Comparison of ENCODE assay signal across 11 cellular contexts in genomic region chr17:32288600-32288999, GRCh38. TPM values are rescaled to one million over a fixed set of nuclear protein-coding genes. Genes with fewer than 3 reads are reported as not detected.
DNase-seq lines count a peak whose midpoint lies in the region; FAIRE-seq and TF ChIP-seq lines count a peak whose summit lies in the region.
"Had no signal": no experiment of that assay in that cellular context is flagged by ENCODE, and none has a peak within 500 bp of the region (broad histone marks: within the 10 kb centered on the region; RNA-seq: fewer than 3 reads in every experiment).

No MANE protein-coding gene starts in this region.

- H3K27me3 ChIP-seq in H1 (replicated peaks in 1 of 4; ENCODE audit: control insufficient read depth in 3 of 4, extremely low read depth in 1 of 4, insufficient read depth in 3 of 4, low read length in 3 of 4) (no peaks in the 10 kb centered on the region; a peak in 1 of 7 replicates), neuronal stem cell (ENCODE audit: control insufficient read depth in 3 of 3, insufficient read depth in 3 of 3, low read depth in 1 of 3, low read length in 3 of 3) (no peaks in the 10 kb centered on the region)

- H3K9ac ChIP-seq in H1 (replicated peaks in 1 of 4; ENCODE audit: extremely low read depth in 1 of 4, low read depth in 3 of 4, low read length in 3 of 4) = no peak overlapping the region
- no peak overlapping the region for H3K9ac ChIP-seq in neuronal stem cell (ENCODE audit: low read depth, low read length, poor library complexity)
- H3K9ac ChIP-seq: GM23248 had no signal

- no peaks in the 10 kb centered on the region for H4K20me1 ChIP-seq in H1 (replicated peaks in 1 of 2; ENCODE audit: control insufficient read depth in 1 of 2, insufficient read depth in 2 of 2, low read length in 2 of 2)

- H2BK15ac ChIP-seq in H1 (ENCODE audit: low read length) (peak overlapping the region; percentile 83; the same call in 1 of the 2 replicates), neuronal stem cell (ENCODE audit: low read length) (no peak overlapping the region)

- TF ChIP-seq CTCF in H1 (IDR thresholded peaks at IDR 0.05; ENCODE audit: control extremely low read depth in 1 of 3, insufficient read depth in 1 of 3, low read depth in 1 of 3, low read length in 3 of 3) = no peak

- H4K91ac ChIP-seq in H1 (replicated peaks; ENCODE audit: insufficient read length, low read length) = peak overlapping the region; percentile 91
- no peak overlapping the region for H4K91ac ChIP-seq in neuronal stem cell (ENCODE audit: low read depth, low read length, poor library complexity)

- 0 out of 4 replicates have a peak, but pooled peaks of 1 of the 2 experiments have one; percentile 1 for TF ChIP-seq RAD21 in H1 (IDR thresholded peaks at IDR 0.05 in 1 of 2, conservative IDR thresholded peaks at IDR 0.05 in 1 of 2; ENCODE audit: low read depth in 2 of 2, low read length in 2 of 2)

- CTCF ChIA-PET in H1 (lab: Charles Lee; ENCODE audit: partially characterized antibody) = interaction anchor here (1.4 to 3.9 kb wide), 7 partner anchors 11 to 35 kb away, joined by 3 to 32 read pairs (median 10); no protein-coding TSS in a partner anchor

- H3K23me2 ChIP-seq in H1 (ENCODE audit: low read depth, low read length) = no peaks in the 10 kb centered on the region

- H3K79me1 ChIP-seq in H1 (ENCODE audit: low read depth, low read length) = no peaks in the 10 kb centered on the region
- no peaks in the 10 kb centered on the region for H3K79me1 ChIP-seq in neuronal stem cell (ENCODE audit: low read depth, low read length)

- no peaks in the 10 kb centered on the region for H3K79me2 ChIP-seq in H1 (ENCODE audit: control insufficient read depth in 1 of 2, insufficient read depth in 2 of 2, low read length in 2 of 2)

- WGBS in H1 (ENCODE audit: extremely low coverage in 1 of 2, insufficient coverage in 1 of 2, insufficient read length in 1 of 2, insufficient replicate concordance in 2 of 2, low coverage in 1 of 2, low lambda C conversion rate in 2 of 2, missing lambda C conversion rate in 1 of 2), 2 experiments = 83% methylated on average over 9 of the region's 11 CpGs; no CpG with 5 or more reads in 1 of the 2 experiments
- WGBS in neuronal stem cell (ENCODE audit: extremely low coverage in 2 of 2, insufficient read length in 2 of 2, insufficient replicate concordance in 1 of 2), 2 donors = no CpG with 5 or more reads among the region's 11 CpGs

- no peaks in the 10 kb centered on the region for H3K9me3 ChIP-seq in H1 (ENCODE audit: insufficient read depth in 2 of 2, low read depth in 1 of 2, low read length in 1 of 2)
- no peaks in the 10 kb centered on the region for H3K9me3 ChIP-seq in neuronal stem cell (replicated peaks in 1 of 2; ENCODE audit: control insufficient read depth in 2 of 2, insufficient read depth in 1 of 2, low read depth in 1 of 2, low read length in 2 of 2)

- H3K4me2 ChIP-seq in H1 (ENCODE audit: insufficient read depth in 1 of 2, low read depth in 2 of 2, low read length in 2 of 2) = peak overlapping the region; percentile 23 to 30; a peak in 2 of 4 replicates
- H3K4me2 ChIP-seq in neuronal stem cell (ENCODE audit: insufficient read depth, low read length, poor library complexity, severe bottlenecking) = no peak overlapping the region
- H3K4me2 ChIP-seq: PC-9 had no signal

- H3K23ac ChIP-seq in H1 (ENCODE audit: insufficient read length) (no peak overlapping the region), neuronal stem cell (ENCODE audit: low read depth, low read length, poor library complexity) (no peak overlapping the region)

- no peak for TF ChIP-seq POLR2A in H1 (IDR thresholded peaks at IDR 0.05; ENCODE audit: control extremely low read depth in 1 of 2, low read depth in 2 of 2, low read length in 2 of 2)

- H4K5ac ChIP-seq in H1 (ENCODE audit: insufficient read length, low read depth, low read length) = peak overlapping the region; percentile 88

- H2BK20ac ChIP-seq in H1 (ENCODE audit: low read length) = peak overlapping the region; percentile 98

- DNase-seq in GDM1 (lab: John Stamatoyannopoulos, UW) (peak; percentile 87), KG1 (lab: John Stamatoyannopoulos, UW) (peak; percentile 46), H1 (ENCODE audit: low read depth in 1 of 2, low spot score in 2 of 2) (no peak), neuronal stem cell (ENCODE audit: low spot score) (no peak), NAMALWA (ENCODE audit: low spot score) (no peak), NCI-H1694 (lab: John Stamatoyannopoulos, UW) (no peak), D341Med (ENCODE audit: low spot score) (no peak)
- DNase-seq: DMS153, GM23248, IMR-90, PC-9 had no signal

- H3K36me3 ChIP-seq in H1 (ENCODE audit: control insufficient read depth in 2 of 4, insufficient read depth in 4 of 4, low read length in 3 of 4) (no peaks in the 10 kb centered on the region), neuronal stem cell (replicated peaks in 1 of 2; ENCODE audit: control insufficient read depth in 2 of 2, insufficient read depth in 2 of 2, low read length in 2 of 2) (no peaks in the 10 kb centered on the region)

- no peak overlapping the region for H3K14ac ChIP-seq in H1 (ENCODE audit: insufficient read length)
- H3K14ac ChIP-seq in neuronal stem cell (ENCODE audit: low read length) = no peak overlapping the region

- H2AK5ac ChIP-seq in H1 (ENCODE audit: low read depth, low read length) (peak overlapping the region; percentile 87), neuronal stem cell (ENCODE audit: low read depth, low read length) (no peak overlapping the region)

- FAIRE-seq in H1 (lab: Jason Lieb, UNC) = no peak

- H3K18ac ChIP-seq in H1 (ENCODE audit: extremely low read depth, low read length) (peak overlapping the region; percentile 88), neuronal stem cell (ENCODE audit: low read length) (peak overlapping the region; percentile 30)

- TF ChIP-seq EP300 in H1 (IDR thresholded peaks at IDR 0.05; ENCODE audit: borderline replicate concordance in 1 of 2, low read depth in 2 of 2, low read length in 2 of 2) = no peak

- H3K27ac ChIP-seq in H1 (ENCODE audit: low read depth, low read length) (peak overlapping the region; percentile 17; the same call in 1 of the 2 replicates), neuronal stem cell (replicated peaks; ENCODE audit: low read length) (no peak overlapping the region)
- H3K27ac ChIP-seq: GM23248, PC-9 had no signal

- H3K4me1 ChIP-seq in H1 (replicated peaks in 1 of 4; ENCODE audit: control insufficient read depth in 3 of 4, insufficient read depth in 4 of 4, low read length in 3 of 4) (peaks cover 13 to 28% (median 20%) of the 10 kb centered on the region in 4 experiments), neuronal stem cell (ENCODE audit: control insufficient read depth in 2 of 2, insufficient read depth in 1 of 2, low read depth in 1 of 2, low read length in 2 of 2) (peaks cover 11 to 13% of the 10 kb centered on the region in 2 donors)

- H2AFZ ChIP-seq in H1 (ENCODE audit: low read length) = no peak overlapping the region
- no peak overlapping the region for H2AFZ ChIP-seq in neuronal stem cell (ENCODE audit: low read length)
- H2AFZ ChIP-seq: GM23248, PC-9 had no signal

- H3K4ac ChIP-seq in H1 (replicated peaks; ENCODE audit: insufficient read length, low read depth, low read length) = peak overlapping the region; percentile 97
- no peak overlapping the region for H3K4ac ChIP-seq in neuronal stem cell (ENCODE audit: low read length)

- no peak overlapping the region for H3K56ac ChIP-seq in H1 (replicated peaks; ENCODE audit: insufficient read length, low read depth, low read length)

- H4K8ac ChIP-seq in H1 (ENCODE audit: extremely low read depth, insufficient read depth, low read length) (peak overlapping the region; percentile 35; the same call in 1 of the 2 replicates), neuronal stem cell (ENCODE audit: low read depth, low read length) (no peak overlapping the region)

- POLR2A ChIA-PET in H1 (lab: Charles Lee; ENCODE audit: partially characterized antibody) = interaction anchor here (1.1 to 2.3 kb wide), 2 partner anchors 8 to 30 kb away, joined by 3 to 14 read pairs; no protein-coding TSS in a partner anchor

- peak overlapping the region; percentile 95 for H2BK5ac ChIP-seq in H1 (ENCODE audit: low read depth, low read length)
- H2BK5ac ChIP-seq in neuronal stem cell (ENCODE audit: low read length) = no peak overlapping the region

- H2BK120ac ChIP-seq in H1 (replicated peaks; ENCODE audit: low read depth, low read length) (peak overlapping the region; percentile 93), neuronal stem cell (ENCODE audit: low read depth, low read length) (no peak overlapping the region)

- H2BK12ac ChIP-seq in H1 (ENCODE audit: low read depth, low read length) (peak overlapping the region; percentile 97), neuronal stem cell (ENCODE audit: low read length) (no peak overlapping the region)

- H3K4me3 ChIP-seq in H1 (ENCODE audit: extremely low read depth in 1 of 4, insufficient read depth in 2 of 4, low read depth in 3 of 4, low read length in 4 of 4) (no peak overlapping the region), neuronal stem cell (ENCODE audit: low read length in 2 of 2) (no peak overlapping the region)
- H3K4me3 ChIP-seq: GM23248, PC-9 had no signal

TF ChIP-seq in H1, 55 proteins besides CTCF, POLR2A, EP300 and RAD21 (continues in another document):
- TF ChIP-seq BACH1 (IDR thresholded peaks at IDR 0.05; ENCODE audit: low read length) (no peak), MAFK (IDR thresholded peaks at IDR 0.05; ENCODE audit: low read depth, low read length) (no peak)

RNA-seq across cellular contexts. Expression of gene RHBDL3, which starts 23.0 kb away (rescaled TPM):
- total RNA-seq in H1 (2021; fragmentation: NEBNext Ultra II Directional; extraction: Animal tissue kit (Norgen Biotek cat#: 25700)) = 11.8 and 12.2 TPM in 2 replicates
- polyA plus RNA-seq in H1 (2011; rRNA removed) = 9.6 and 15.9 TPM in 2 replicates
- polyA plus RNA-seq in H1 (2011; cell fraction: cytosol; rRNA removed) = 12.9 TPM
- polyA plus RNA-seq in H1 (2011; cell fraction: nucleus; rRNA removed) = 19.8 TPM
- polyA plus RNA-seq in H1 (2012, experiment 1 of 2) = 10.2 to 14.8 TPM (median 13.4 TPM) in 4 replicates
- polyA plus RNA-seq in H1 (2012, experiment 2 of 2) = 8.6 TPM
- 2.7 TPM for polyA plus RNA-seq in H1 (2013, experiment 1 of 2)
- polyA plus RNA-seq in H1 (2013, experiment 2 of 2) = 2.7 TPM
- polyA minus RNA-seq in H1 (2011; rRNA and poly(A)+ RNA removed) = 15.4 and 19.0 TPM in 2 replicates
- polyA minus RNA-seq in H1 (2011; cell fraction: cytosol; rRNA and poly(A)+ RNA removed) = 8.8 TPM
- 12.4 TPM for polyA minus RNA-seq in H1 (2011; cell fraction: nucleus; rRNA and poly(A)+ RNA removed)
- polyA plus RNA-seq in neuronal stem cell (2013, experiment 1 of 2) = 0.82 TPM
- polyA plus RNA-seq in neuronal stem cell (2013, experiment 2 of 2) = 0.83 TPM
- total RNA-seq: PC-9 had no signal

RNA-seq across cellular contexts. Expression of gene C17orf75, which starts 53.4 kb away (rescaled TPM):
- 35.4 and 42.6 TPM in 2 replicates for total RNA-seq in H1 (2021; fragmentation: NEBNext Ultra II Directional; extraction: Animal tissue kit (Norgen Biotek cat#: 25700))
- 12.0 and 15.8 TPM in 2 replicates for polyA plus RNA-seq in H1 (2011; rRNA removed)
- polyA plus RNA-seq in H1 (2011; cell fraction: cytosol; rRNA removed) = 28.3 TPM
- 17.9 TPM for polyA plus RNA-seq in H1 (2011; cell fraction: nucleus; rRNA removed)
- polyA plus RNA-seq in H1 (2012, experiment 1 of 2) = 27.6 to 38.1 TPM (median 37.1 TPM) in 4 replicates
- polyA plus RNA-seq in H1 (2012, experiment 2 of 2) = 5.0 TPM
- polyA plus RNA-seq in H1 (2013, experiment 1 of 2) = 29.9 TPM
- 28.1 TPM for polyA plus RNA-seq in H1 (2013, experiment 2 of 2)
- polyA minus RNA-seq in H1 (2011; rRNA and poly(A)+ RNA removed) = 19.6 and 23.2 TPM in 2 replicates
- 16.4 TPM for polyA minus RNA-seq in H1 (2011; cell fraction: cytosol; rRNA and poly(A)+ RNA removed)
- 21.9 TPM for polyA minus RNA-seq in H1 (2011; cell fraction: nucleus; rRNA and poly(A)+ RNA removed)
- polyA plus RNA-seq in neuronal stem cell (2013, experiment 1 of 2) = 47.7 TPM
- polyA plus RNA-seq in neuronal stem cell (2013, experiment 2 of 2) = 47.1 TPM

Comparison
In these comparisons a context has a peak if more than half of its experiments do, and no peak if none do; other contexts are left out.
1. DNase-seq: peak in GDM1 (single experiment) and KG1 (single experiment); none in H1 (0 of 2), neuronal stem cell (single experiment), NAMALWA (single experiment), NCI-H1694 (single experiment) and D341Med (single experiment).